Comparison of ENCODE assay signal across 11 cellular contexts in genomic region chr17:43608313-43608712, GRCh38. TPM values are rescaled to one million over a fixed set of nuclear protein-coding genes. Genes with fewer than 3 reads are reported as not detected.
DNase-seq lines count a peak whose midpoint lies in the region; ATAC-seq and TF ChIP-seq lines count a peak whose summit lies in the region.
"Had no signal": no experiment of that assay in that cellular context is flagged by ENCODE, and none has a peak within 500 bp of the region (broad histone marks: within the 10 kb centered on the region; RNA-seq: fewer than 3 reads in every experiment).

No MANE protein-coding gene starts in this region.

- no peak overlapping the region for H2BK15ac ChIP-seq in mesendoderm (replicated peaks; ENCODE audit: low read depth)

- intact Hi-C loops in testis (cut with DNase I; ENCODE audit: low total_unique reads) = no loop called here

- no peak for TF ChIP-seq POLR2A in testis (IDR thresholded peaks at IDR 0.05)

- ATAC-seq in GM21825 (IDR thresholded peaks at IDR 0.05; ENCODE audit: unreplicated experiment) = no peak

- H3K14ac ChIP-seq in trophoblast cell (ENCODE audit: low read length) = no peak overlapping the region

- H3K4me3 ChIP-seq in AG10803 (ENCODE audit: low read length) (no peak overlapping the region), mesendoderm (ENCODE audit: low read length) (no peak overlapping the region), testis (no peak overlapping the region), trophoblast cell (ENCODE audit: low read depth, low read length) (no peak overlapping the region), SJCRH30 (no peak overlapping the region)

- H4K5ac ChIP-seq in mesendoderm (ENCODE audit: low read length) = no peak overlapping the region

- H3K9ac ChIP-seq in mesendoderm (ENCODE audit: low read length) (no peak overlapping the region), trophoblast cell (ENCODE audit: low read length) (no peak overlapping the region)

- H3K4ac ChIP-seq in mesendoderm (ENCODE audit: low read depth, low read length) = no peak overlapping the region
- no peak overlapping the region for H3K4ac ChIP-seq in trophoblast cell (ENCODE audit: low read depth, low read length)

- H3K36me3 Mint-ChIP-seq in activated T-cell treated with anti-CD3 and anti-CD28 coated beads, Interleukin-2, amount 50 U/mL, for 24 hours (ENCODE audit: low read depth) = no peaks in the 10 kb centered on the region

- H3K4me1 ChIP-seq in mesendoderm (ENCODE audit: control insufficient read depth, low read depth, low read length) (no peaks in the 10 kb centered on the region), testis (no peaks in the 10 kb centered on the region), trophoblast cell (ENCODE audit: control insufficient read depth in 1 of 2, insufficient read depth in 2 of 2, low read length in 2 of 2) (peaks cover 5 to 11% of the 10 kb centered on the region in 2 experiments), SJCRH30 (no peaks in the 10 kb centered on the region)

- H4K12ac ChIP-seq in trophoblast cell (ENCODE audit: low read depth, low read length) = no peak overlapping the region

- H3K79me1 ChIP-seq in mesendoderm (ENCODE audit: low read length) (no peaks in the 10 kb centered on the region), trophoblast cell (ENCODE audit: low read length) (no peaks in the 10 kb centered on the region)

- H3K27ac Mint-ChIP-seq in activated T-cell treated with anti-CD3 and anti-CD28 coated beads, Interleukin-2, amount 50 U/mL, for 24 hours = peak overlapping the region; percentile 68

- WGBS in mesendoderm (ENCODE audit: extremely low coverage, insufficient coverage, low lambda C conversion rate) = no CpG with 5 or more reads among the region's 1 CpG
- WGBS in testis, 2 donors = 100% methylated on average over 1 of the region's 1 CpG
- WGBS in trophoblast cell (ENCODE audit: extremely low coverage, insufficient coverage, insufficient read length) = no CpG with 5 or more reads among the region's 1 CpG

- H3K36me3 ChIP-seq in mesendoderm (ENCODE audit: control insufficient read depth, insufficient read depth, low read length) (no peaks in the 10 kb centered on the region), testis (ENCODE audit: low read depth, missing control alignments) (no peaks in the 10 kb centered on the region), trophoblast cell (ENCODE audit: control insufficient read depth in 1 of 2, insufficient read depth in 2 of 2, low read length in 2 of 2) (no peaks in the 10 kb centered on the region), SJCRH30 (no peaks in the 10 kb centered on the region)

- TF ChIP-seq CTCF in AG10803 (conservative IDR thresholded peaks at IDR 0.05; ENCODE audit: low read length) (no peak), testis (IDR thresholded peaks at IDR 0.05) (no peak)

- no peak overlapping the region for H2BK120ac ChIP-seq in mesendoderm (ENCODE audit: low read depth, low read length)
- H2BK120ac ChIP-seq in trophoblast cell (ENCODE audit: insufficient read depth, low read length, poor library complexity) = no peak overlapping the region

- H4K8ac ChIP-seq in mesendoderm (ENCODE audit: low read depth, low read length) (no peak overlapping the region), trophoblast cell (ENCODE audit: low read depth, low read length) (no peak overlapping the region)

- H3K27me3 ChIP-seq in mesendoderm (ENCODE audit: insufficient read depth, low read length, poor library complexity) = no peaks in the 10 kb centered on the region
- no peaks in the 10 kb centered on the region for H3K27me3 ChIP-seq in testis
- no peaks in the 10 kb centered on the region for H3K27me3 ChIP-seq in trophoblast cell (ENCODE audit: insufficient read depth, low read length)
- no peaks in the 10 kb centered on the region for H3K27me3 ChIP-seq in SJCRH30

- H3K18ac ChIP-seq in mesendoderm (ENCODE audit: low read length) = no peak overlapping the region
- no peak overlapping the region for H3K18ac ChIP-seq in trophoblast cell (ENCODE audit: low read length)

- H3K9me3 ChIP-seq in testis (no peaks in the 10 kb centered on the region), trophoblast cell (ENCODE audit: insufficient read depth, low read depth, low read length) (peaks cover 9% of the 10 kb centered on the region), SJCRH30 (replicated peaks) (no peaks in the 10 kb centered on the region; the same call in 1 of the 2 replicates)

- no peak overlapping the region for H2BK12ac ChIP-seq in trophoblast cell (ENCODE audit: low read length)

- H3K4me2 ChIP-seq in mesendoderm (ENCODE audit: low read length) (no peak overlapping the region), trophoblast cell (ENCODE audit: low read length) (no peak overlapping the region)

- DNase-seq in AG10803 (ENCODE audit: low read depth) (peak; percentile 16), HS-5 (ENCODE audit: low read depth) (peak; percentile 22), mesendoderm (peak; percentile 55), testis (no peak), trophoblast cell (no peak), SJCRH30 (no peak)
- peak; percentile 32 for DNase-seq in activated T-cell treated with anti-CD3 and anti-CD28 coated beads, Interleukin-2, amount 50 U/mL, for 24 hours
- DNase-seq: Calu3, NCI-H1436 treated with DMSO at 0.1 percent for 48 hours, SHP77 had no signal

- H2AK5ac ChIP-seq in mesendoderm (ENCODE audit: low read length) (no peak overlapping the region), trophoblast cell (ENCODE audit: low read length) (no peak overlapping the region)

- H3K9me3 Mint-ChIP-seq in activated T-cell treated with anti-CD3 and anti-CD28 coated beads, Interleukin-2, amount 50 U/mL, for 24 hours = no peaks in the 10 kb centered on the region

- no peak overlapping the region for H4K91ac ChIP-seq in trophoblast cell (ENCODE audit: low read depth, low read length)

- H3K27ac ChIP-seq in mesendoderm (ENCODE audit: low read depth, low read length) (no peak overlapping the region), testis (no peak overlapping the region), trophoblast cell (ENCODE audit: low read depth, low read length) (no peak overlapping the region), SJCRH30 (no peak overlapping the region)

- H3K4me3 Mint-ChIP-seq in activated T-cell treated with anti-CD3 and anti-CD28 coated beads, Interleukin-2, amount 50 U/mL, for 24 hours = no peak overlapping the region

- H3K23ac ChIP-seq in mesendoderm (ENCODE audit: low read length) (no peak overlapping the region), trophoblast cell (ENCODE audit: low read length) (no peak overlapping the region)

- no peak overlapping the region for H3K56ac ChIP-seq in mesendoderm (ENCODE audit: low read length)

- H2BK5ac ChIP-seq in mesendoderm (ENCODE audit: low read length) (no peak overlapping the region), trophoblast cell (ENCODE audit: low read depth, low read length, poor library complexity) (no peak overlapping the region)

- H2AFZ ChIP-seq in trophoblast cell (ENCODE audit: insufficient read depth, low read length, poor library complexity) = no peak overlapping the region

- no peaks in the 10 kb centered on the region for H3K79me2 ChIP-seq in mesendoderm (ENCODE audit: control insufficient read depth, insufficient read depth, low read length)
- no peaks in the 10 kb centered on the region for H3K79me2 ChIP-seq in trophoblast cell (ENCODE audit: control insufficient read depth, insufficient read depth, low read length, poor library complexity)

- no peaks in the 10 kb centered on the region for H3K27me3 Mint-ChIP-seq in activated T-cell treated with anti-CD3 and anti-CD28 coated beads, Interleukin-2, amount 50 U/mL, for 24 hours

- H3K4me1 Mint-ChIP-seq in activated T-cell treated with anti-CD3 and anti-CD28 coated beads, Interleukin-2, amount 50 U/mL, for 24 hours (ENCODE audit: low read depth) = peaks cover 10% of the 10 kb centered on the region

RNA-seq across cellular contexts. Expression of gene MEOX1, which starts 53.4 kb away (rescaled TPM):
- 0.04 TPM for polyA plus RNA-seq in mesendoderm (2013, experiment 1 of 2)
- polyA plus RNA-seq in mesendoderm (2013, experiment 2 of 2) = 0.04 TPM
- total RNA-seq in testis = 1 to 10 TPM in 1 of 2 donors, under 1 TPM in 1; 0.12 to 2.8 TPM
- polyA plus RNA-seq in testis (ENCODE audit: insufficient read depth, low read depth, low replicate concordance) = 6.1 TPM
- polyA plus RNA-seq in trophoblast cell (2013) = 7.3 and 9.2 TPM in 2 replicates
- total RNA-seq in SJCRH30 (2014; rRNA removed; shearing (Covaris generic)) = 44.6 and 44.7 TPM in 2 replicates
- total RNA-seq: Calu3 had no signal

Comparison
In these comparisons a context has a peak if more than half of its experiments do, and no peak if none do; other contexts are left out.
1. DNase-seq: peak in AG10803 (single experiment), HS-5 (single experiment), activated T-cell treated with anti-CD3 and anti-CD28 coated beads, Interleukin-2, amount 50 U/mL, for 24 hours (single experiment) and mesendoderm (single experiment); none in testis (single experiment), trophoblast cell (0 of 2) and SJCRH30 (0 of 2).
2. RNA of gene MEOX1, which starts 53.4 kb away (total RNA-seq): 44.6 to 44.7 TPM in SJCRH30; 0.12 to 2.8 TPM in testis; every median in the first group is over 10 times any median in the second.